Comparison of ENCODE assay signal across 13 cellular contexts in the genomic region with DNA sequence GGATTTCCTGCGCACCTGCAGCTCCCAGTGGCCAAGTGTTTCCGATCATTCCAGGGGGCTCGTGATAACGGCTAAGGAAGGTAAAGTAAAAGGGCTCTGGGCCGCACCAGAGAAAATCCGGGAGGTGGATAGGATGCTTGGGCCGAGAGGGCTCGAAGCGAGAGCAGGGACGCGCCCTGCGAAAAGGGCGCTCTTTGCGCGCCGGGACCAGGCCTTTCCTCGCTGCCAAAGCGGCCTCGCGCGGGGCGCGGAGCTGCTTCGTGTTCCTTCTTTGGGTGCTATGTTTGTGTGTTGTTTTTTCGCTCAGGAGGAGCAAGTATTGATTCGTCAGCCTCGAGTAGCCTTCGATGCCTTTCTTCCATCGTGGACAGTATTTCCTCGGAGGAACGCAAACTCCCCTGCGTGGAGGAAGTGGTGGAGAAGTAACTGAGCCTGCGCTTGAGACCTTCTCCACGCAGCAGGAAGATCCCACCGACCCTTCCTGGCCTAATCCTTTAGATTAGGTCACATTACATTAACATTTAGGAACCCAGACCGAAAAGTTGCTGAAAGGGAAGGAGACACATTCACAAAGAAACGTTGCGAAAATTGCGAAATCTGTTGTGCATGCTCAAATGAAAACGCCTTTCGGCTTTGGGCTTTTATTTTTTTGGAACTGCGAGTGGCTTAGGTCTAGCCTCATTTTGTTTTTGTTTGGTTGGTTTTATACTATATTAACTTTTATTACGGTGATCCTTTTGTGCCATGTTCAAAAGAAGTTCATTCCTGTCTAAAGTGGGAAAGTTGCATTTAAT. TPM values are rescaled to one million over a fixed set of nuclear protein-coding genes. Genes with fewer than 3 reads are reported as not detected.
A peak's percentile ranks its signal among the peaks of the same experiment; 100 is the strongest.
DNase-seq lines count a peak whose midpoint lies in the region; ATAC-seq and TF ChIP-seq lines count a peak whose summit lies in the region.
"Had no signal": no experiment of that assay in that cellular context is flagged by ENCODE, and none has a peak within 500 bp of the region (broad histone marks: within the 10 kb centered on the region; RNA-seq: fewer than 3 reads in every experiment).

No MANE protein-coding gene starts in this region.

- POLR2A ChIA-PET in OCI-LY7 (lab: Charles Lee): interaction anchor here (0.6 kb wide), 1 partner anchor 101 kb away, joined by 3 read pairs; no protein-coding TSS in a partner anchor

- H3K27me3 ChIP-seq in cardiac muscle cell: peaks cover 73% of the 10 kb centered on the region
- no peaks in the 10 kb centered on the region for H3K27me3 ChIP-seq in fibroblast of lung (ENCODE audit: control insufficient read depth, insufficient read depth, low read length)
- H3K27me3 ChIP-seq in muscle layer of duodenum (ENCODE audit: low read depth, low read length): peaks cover 6% of the 10 kb centered on the region

- intact Hi-C loops in cardiac septum (cut with DNase I) (no loop called here), OCI-LY7 (cut with micrococcal nuclease; ENCODE audit: unreplicated experiment) (no loop called here)

- DNase-seq in cardiac muscle cell (ENCODE audit: low read depth in 1 of 2, low spot score in 1 of 2): peak; percentile 32 to 34
- no peak for DNase-seq in cardiac septum (ENCODE audit: low spot score)
- DNase-seq in fibroblast of lung (ENCODE audit: low read depth in 2 of 2): peak; percentile 19 to 35
- DNase-seq in NCI-H524 treated with DMSO at 0.1 percent for 48 hours (lab: John Stamatoyannopoulos, UW): no peak
- no peak for DNase-seq in mesenteric fat pad (ENCODE audit: low spot score)
- no peak for DNase-seq in OCI-LY7 (ENCODE audit: low spot score)
- DNase-seq: activated CD4-positive, alpha-beta T cell treated with anti-CD3 and anti-CD28 coated beads for 48 hours; GOT3; NCI-H748 treated with DMSO at 0.1 percent for 48 hours had no signal

- no peak for ATAC-seq in GM21367 (IDR thresholded peaks at IDR 0.05; ENCODE audit: unreplicated experiment)
- ATAC-seq: sciatic nerve had no signal

- no peak overlapping the region for H3K9ac ChIP-seq in fibroblast of lung (ENCODE audit: insufficient read depth, low read length)

- no TSS peak for BruUV-seq in OCI-LY7 (replicated peaks; lab: Mats Ljungman, UMichigan)

- TF ChIP-seq CTCF in cardiac muscle cell (IDR thresholded peaks at IDR 0.05; ENCODE audit: low read depth, low read length): no peak
- no peak for TF ChIP-seq CTCF in fibroblast of lung (conservative IDR thresholded peaks at IDR 0.05 in 1 of 2, IDR thresholded peaks at IDR 0.05 in 1 of 2; ENCODE audit: low read depth in 1 of 2, low read length in 2 of 2)
- no peak for TF ChIP-seq CTCF in OCI-LY7 (conservative IDR thresholded peaks at IDR 0.05; ENCODE audit: low read length)

- H3K36me3 ChIP-seq in cardiac muscle cell (no peaks in the 10 kb centered on the region), fibroblast of lung (ENCODE audit: control insufficient read depth, insufficient read depth, low read length) (no peaks in the 10 kb centered on the region), muscle layer of duodenum (ENCODE audit: control insufficient read depth in 1 of 2, insufficient read depth in 2 of 2, low read length in 2 of 2) (no peaks in the 10 kb centered on the region), OCI-LY7 (ENCODE audit: insufficient read depth, low read length) (no peaks in the 10 kb centered on the region)

- CTCF ChIA-PET in OCI-LY7 (lab: Charles Lee; ENCODE audit: unreplicated experiment): no interaction called here

- peak overlapping the region; percentile 79 for H2AFZ ChIP-seq in fibroblast of lung (ENCODE audit: low read length)
- H2AFZ ChIP-seq in OCI-LY7 (ENCODE audit: low read length): no peak overlapping the region

- no peaks in the 10 kb centered on the region for H4K20me1 ChIP-seq in fibroblast of lung (ENCODE audit: control insufficient read depth, extremely low read depth, insufficient read depth, low read length)
- H4K20me1 ChIP-seq in OCI-LY7 (ENCODE audit: insufficient read depth, low read length): no peaks in the 10 kb centered on the region

- no peaks in the 10 kb centered on the region for H3K9me2 ChIP-seq in OCI-LY7 (ENCODE audit: insufficient read depth, low read length)

- H3K4me1 ChIP-seq in cardiac muscle cell (ENCODE audit: low read depth) (no peaks in the 10 kb centered on the region), fibroblast of lung (ENCODE audit: control insufficient read depth, extremely low read depth, insufficient read depth, low read length) (no peaks in the 10 kb centered on the region), muscle layer of duodenum (ENCODE audit: control insufficient read depth in 1 of 2, insufficient read depth in 2 of 2, low read length in 2 of 2) (peaks cover 0 to 9% of the 10 kb centered on the region in 2 donors), OCI-LY7 (ENCODE audit: insufficient read depth, low read length, poor library complexity, severe bottlenecking) (no peaks in the 10 kb centered on the region)

- H3K4me2 ChIP-seq in fibroblast of lung (ENCODE audit: extremely low read depth, insufficient read depth, low read length) (peak overlapping the region; percentile 67), OCI-LY7 (ENCODE audit: low read length) (no peak overlapping the region)

- H3K4me3 ChIP-seq in cardiac muscle cell (peak overlapping the region; percentile 26), fibroblast of lung (replicated peaks in 1 of 4; ENCODE audit: control extremely low read depth in 1 of 4, insufficient read depth in 1 of 4, low read depth in 3 of 4, low read length in 4 of 4) (peak overlapping the region in 3 of 4 experiments; percentile 13 to 18 (median 15)), muscle layer of duodenum (ENCODE audit: low read depth in 1 of 2, low read length in 2 of 2) (peak overlapping the region; percentile 19 to 55), OCI-LY7 (ENCODE audit: low read depth, low read length, poor library complexity, severe bottlenecking) (no peak overlapping the region)
- H3K4me3 ChIP-seq: SK-N-MC had no signal

- no peaks in the 10 kb centered on the region for H3K9me3 ChIP-seq in cardiac muscle cell (ENCODE audit: low read depth)
- no peaks in the 10 kb centered on the region for H3K9me3 ChIP-seq in fibroblast of lung (ENCODE audit: control insufficient read depth, insufficient read depth, low read depth, low read length)
- no peaks in the 10 kb centered on the region for H3K9me3 ChIP-seq in muscle layer of duodenum (ENCODE audit: control insufficient read depth in 1 of 2, low read length in 2 of 2)
- no peaks in the 10 kb centered on the region for H3K9me3 ChIP-seq in OCI-LY7 (ENCODE audit: low read length)

- H3K27ac ChIP-seq in cardiac muscle cell (no peak overlapping the region), fibroblast of lung (ENCODE audit: insufficient read depth, low read length) (no peak overlapping the region), muscle layer of duodenum (ENCODE audit: low read length) (no peak overlapping the region), OCI-LY7 (ENCODE audit: low read depth, low read length, poor library complexity, severe bottlenecking) (no peak overlapping the region)
- H3K27ac ChIP-seq: SK-N-MC had no signal

- H3K79me2 ChIP-seq in fibroblast of lung (ENCODE audit: control insufficient read depth, insufficient read depth, low read length): no peaks in the 10 kb centered on the region
- no peaks in the 10 kb centered on the region for H3K79me2 ChIP-seq in OCI-LY7 (ENCODE audit: insufficient read depth, low read depth, low read length)

RNA-seq across cellular contexts. Expression of gene MYF6, which starts 1.3 kb away (rescaled TPM):
- total RNA-seq in cardiac muscle cell: not detected in 2 replicates
- not detected in 2 replicates for polyA plus RNA-seq in cardiac muscle cell
- 1.1 TPM for total RNA-seq in cardiac septum
- total RNA-seq in fibroblast of lung: under 0.01 TPM in 1 of 2 replicates, not detected in the other
- polyA plus RNA-seq in fibroblast of lung: 0.07 TPM in 1 of 2 replicates, not detected in the other
- not detected in 2 replicates for polyA plus RNA-seq in fibroblast of lung (2012)
- polyA minus RNA-seq in fibroblast of lung (ENCODE audit: low replicate concordance): not detected in 2 replicates
- not detected for total RNA-seq in mesenteric fat pad
- total RNA-seq in OCI-LY7 (2014; rRNA removed; shearing (Covaris generic)): not detected in 2 replicates
- total RNA-seq in OCI-LY7 (2022): not detected in 2 replicates
- total RNA-seq: sciatic nerve had no signal

RNA-seq across cellular contexts. Expression of gene MYF5, which starts 8.0 kb away (rescaled TPM):
- total RNA-seq in cardiac muscle cell: not detected in 2 replicates
- polyA plus RNA-seq in cardiac muscle cell: not detected in 2 replicates
- not detected for total RNA-seq in cardiac septum
- not detected in 2 replicates for total RNA-seq in fibroblast of lung
- not detected in 2 replicates for polyA plus RNA-seq in fibroblast of lung
- polyA plus RNA-seq in fibroblast of lung (2012): not detected in 2 replicates
- not detected in 2 replicates for polyA minus RNA-seq in fibroblast of lung (ENCODE audit: low replicate concordance)
- total RNA-seq in mesenteric fat pad: not detected
- total RNA-seq in OCI-LY7 (2014; rRNA removed; shearing (Covaris generic)): not detected in 2 replicates
- total RNA-seq in OCI-LY7 (2022): not detected in 2 replicates
- total RNA-seq: sciatic nerve had no signal

Comparison
In these comparisons a context has a peak if more than half of its experiments do, and no peak if none do; other contexts are left out.
1. DNase-seq: peak in cardiac muscle cell (2 of 2) and fibroblast of lung (2 of 2); none in cardiac septum (single experiment), NCI-H524 treated with DMSO at 0.1 percent for 48 hours (single experiment), mesenteric fat pad (single experiment) and OCI-LY7 (single experiment).